8 cellular contexts compared by ENCODE assay signal in genomic region chr19:970695-971094, GRCh38. TPM values are rescaled to one million over a fixed set of nuclear protein-coding genes. Genes with fewer than 3 reads are reported as not detected.
DNase-seq lines count a peak whose midpoint lies in the region; ATAC-seq and TF ChIP-seq lines count a peak whose summit lies in the region.

No MANE protein-coding gene starts in this region.

- intact Hi-C loops in natural killer cell (cut with micrococcal nuclease) (no loop called here), upper lobe of right lung (cut with DNase I) (no loop called here)

- ATAC-seq in natural killer cell (peak in 1 of 3 donors; percentile 30), upper lobe of right lung (no peak), esophagus mucosa (no peak)
- ATAC-seq in natural killer cell treated with Interleukin-12 subunit alpha and Interleukin-12 subunit beta and Interleukin-15 and Interleukin-18, amount 100 ng/mL, for 72 hours = no peak

- no peaks in the 10 kb centered on the region for H4K20me1 ChIP-seq in SU-DHL-6 (ENCODE audit: low read depth, low read length)

- H3K4me3 ChIP-seq in SU-DHL-6 (ENCODE audit: insufficient read depth, low read length, poor library complexity, severe bottlenecking) (no peak overlapping the region), upper lobe of right lung (no peak overlapping the region)

- no peak for DNase-seq in natural killer cell
- no peak for DNase-seq in natural killer cell treated with Interleukin-12 subunit alpha and Interleukin-12 subunit beta and Interleukin-15 and Interleukin-18, amount 100 ng/mL, for 72 hours (ENCODE audit: low spot score)
- peak; percentile 62 for DNase-seq in glutamatergic neuron
- DNase-seq in upper lobe of right lung = no peak
- no peak for DNase-seq in HuH-7 (ENCODE audit: low spot score)
- DNase-seq in COLO829 (ENCODE audit: low spot score) = no peak

- H3K27ac ChIP-seq in SU-DHL-6 (ENCODE audit: low read depth, low read length) (no peak overlapping the region), upper lobe of right lung (no peak overlapping the region)

- H3K9me2 ChIP-seq in SU-DHL-6 (replicated peaks; ENCODE audit: insufficient read depth, low read length) = no peaks in the 10 kb centered on the region

- H3K4me1 ChIP-seq in upper lobe of right lung = no peaks in the 10 kb centered on the region

- H3K79me2 ChIP-seq in SU-DHL-6 (ENCODE audit: insufficient read depth, low read length) = no peaks in the 10 kb centered on the region

- no peaks in the 10 kb centered on the region for H3F3A ChIP-seq in SU-DHL-6 (ENCODE audit: insufficient read depth)

- H3K36me3 Mint-ChIP-seq in natural killer cell (no peaks in the 10 kb centered on the region), glutamatergic neuron (ENCODE audit: unreplicated experiment) (no peaks in the 10 kb centered on the region)
- H3K36me3 Mint-ChIP-seq in natural killer cell treated with Interleukin-12 subunit alpha and Interleukin-12 subunit beta and Interleukin-15 and Interleukin-18, amount 100 ng/mL, for 72 hours = peaks cover 5% of the 10 kb centered on the region

- H3K4me3 Mint-ChIP-seq in natural killer cell = peak overlapping the region; percentile 61
- H3K4me3 Mint-ChIP-seq in natural killer cell treated with Interleukin-12 subunit alpha and Interleukin-12 subunit beta and Interleukin-15 and Interleukin-18, amount 100 ng/mL, for 72 hours = no peak overlapping the region
- H3K4me3 Mint-ChIP-seq in glutamatergic neuron (ENCODE audit: unreplicated experiment) = no peak overlapping the region

- no peak overlapping the region for H2AFZ ChIP-seq in SU-DHL-6 (ENCODE audit: low read depth, low read length, severe bottlenecking)

- H3K27ac Mint-ChIP-seq in natural killer cell (peak overlapping the region in 1 of 2 donors; percentile 70), glutamatergic neuron (ENCODE audit: unreplicated experiment) (no peak overlapping the region)
- H3K27ac Mint-ChIP-seq in natural killer cell treated with Interleukin-12 subunit alpha and Interleukin-12 subunit beta and Interleukin-15 and Interleukin-18, amount 100 ng/mL, for 72 hours = peak overlapping the region in 1 of 2 donors; percentile 49

- H3K36me3 ChIP-seq in SU-DHL-6 (ENCODE audit: low read length) (no peaks in the 10 kb centered on the region), upper lobe of right lung (peaks cover 53% of the 10 kb centered on the region)

- peaks cover 6% of the 10 kb centered on the region; the same call in 1 of the 2 replicates for H3K9me3 ChIP-seq in SU-DHL-6 (ENCODE audit: insufficient read depth, low read length)
- peaks cover 6% of the 10 kb centered on the region for H3K9me3 ChIP-seq in upper lobe of right lung

- no peak overlapping the region for H3K4me2 ChIP-seq in SU-DHL-6 (ENCODE audit: low read depth, low read length, poor library complexity, severe bottlenecking)

- H3K9ac ChIP-seq in SU-DHL-6 (ENCODE audit: low read length) = no peak overlapping the region

- TF ChIP-seq CTCF in natural killer cell (IDR thresholded peaks at IDR 0.05) (peak; percentile 65), SU-DHL-6 (IDR thresholded peaks at IDR 0.05; ENCODE audit: insufficient read depth, low read length, poor library complexity, severe bottlenecking) (peak; percentile 53), glutamatergic neuron (IDR thresholded peaks at IDR 0.05; ENCODE audit: partially characterized antibody, unreplicated experiment) (peak; percentile 91), upper lobe of right lung (IDR thresholded peaks at IDR 0.05) (peak; percentile 46)

- H3K27me3 ChIP-seq in SU-DHL-6 (ENCODE audit: low read length) = no peaks in the 10 kb centered on the region
- H3K27me3 ChIP-seq in upper lobe of right lung = no peaks in the 10 kb centered on the region

- H3K27me3 Mint-ChIP-seq in natural killer cell (ENCODE audit: low read depth in 2 of 2) (no peaks in the 10 kb centered on the region), glutamatergic neuron (ENCODE audit: unreplicated experiment) (peaks cover 11% of the 10 kb centered on the region)
- H3K27me3 Mint-ChIP-seq in natural killer cell treated with Interleukin-12 subunit alpha and Interleukin-12 subunit beta and Interleukin-15 and Interleukin-18, amount 100 ng/mL, for 72 hours = no peaks in the 10 kb centered on the region

- H3K4me1 Mint-ChIP-seq in natural killer cell = no peaks in the 10 kb centered on the region
- H3K4me1 Mint-ChIP-seq in natural killer cell treated with Interleukin-12 subunit alpha and Interleukin-12 subunit beta and Interleukin-15 and Interleukin-18, amount 100 ng/mL, for 72 hours (ENCODE audit: low read depth in 2 of 2) = no peaks in the 10 kb centered on the region
- H3K4me1 Mint-ChIP-seq in glutamatergic neuron (ENCODE audit: low read depth, unreplicated experiment) = peaks cover 2% of the 10 kb centered on the region

- H3K9me3 Mint-ChIP-seq in natural killer cell (no peaks in the 10 kb centered on the region), glutamatergic neuron (ENCODE audit: unreplicated experiment) (peaks cover 9% of the 10 kb centered on the region)
- no peaks in the 10 kb centered on the region for H3K9me3 Mint-ChIP-seq in natural killer cell treated with Interleukin-12 subunit alpha and Interleukin-12 subunit beta and Interleukin-15 and Interleukin-18, amount 100 ng/mL, for 72 hours

RNA-seq across cellular contexts. Expression of gene WDR18, which starts 13.4 kb away (rescaled TPM):
- total RNA-seq in natural killer cell (10 to 100 TPM; 17.5 to 25.4 (median 22.7) TPM), glutamatergic neuron (ENCODE audit: unreplicated experiment) (52.1 TPM), upper lobe of right lung (21.9 TPM), esophagus mucosa (41.2 TPM)
- 100 to 1,000 TPM in 1 of 2 donors, 10 to 100 TPM in 1; 57.8 to 106 TPM for total RNA-seq in natural killer cell treated with Interleukin-12 subunit alpha and Interleukin-12 subunit beta and Interleukin-15 and Interleukin-18, amount 100 ng/mL, for 72 hours

RNA-seq across cellular contexts. Expression of gene GRIN3B, which starts 29.5 kb away (rescaled TPM):
- total RNA-seq in natural killer cell (under 1 TPM in 2 of 3 donors, not detected in 1; 0.09 to 0.15 TPM), glutamatergic neuron (ENCODE audit: unreplicated experiment) (0.93 TPM), upper lobe of right lung (not detected), esophagus mucosa (not detected)
- not detected for total RNA-seq in natural killer cell treated with Interleukin-12 subunit alpha and Interleukin-12 subunit beta and Interleukin-15 and Interleukin-18, amount 100 ng/mL, for 72 hours

RNA-seq across cellular contexts. Expression of gene ARID3A, which starts 44.9 kb away (rescaled TPM):
- 10 to 100 TPM; 15.9 to 24.6 (median 24.2) TPM for total RNA-seq in natural killer cell
- 10 to 100 TPM; 42.8 to 46.1 TPM for total RNA-seq in natural killer cell treated with Interleukin-12 subunit alpha and Interleukin-12 subunit beta and Interleukin-15 and Interleukin-18, amount 100 ng/mL, for 72 hours
- 148 TPM for total RNA-seq in glutamatergic neuron (ENCODE audit: unreplicated experiment)
- total RNA-seq in upper lobe of right lung = 16.1 TPM
- 6.9 TPM for total RNA-seq in esophagus mucosa

RNA-seq across cellular contexts. Expression of gene TMEM259, which starts 50.2 kb away (rescaled TPM):
- total RNA-seq in natural killer cell = 100 to 1,000 TPM; 310 to 354 (median 317) TPM
- 100 to 1,000 TPM; 150 to 267 TPM for total RNA-seq in natural killer cell treated with Interleukin-12 subunit alpha and Interleukin-12 subunit beta and Interleukin-15 and Interleukin-18, amount 100 ng/mL, for 72 hours
- total RNA-seq in glutamatergic neuron (ENCODE audit: unreplicated experiment) = 222 TPM
- 167 TPM for total RNA-seq in upper lobe of right lung
- total RNA-seq in esophagus mucosa = 72.3 TPM

RNA-seq across cellular contexts. Expression of gene RNU6-2, which starts 50.6 kb away (rescaled TPM):
- total RNA-seq in natural killer cell (not detected), glutamatergic neuron (ENCODE audit: unreplicated experiment) (not detected), upper lobe of right lung (not detected), esophagus mucosa (not detected)
- not detected for total RNA-seq in natural killer cell treated with Interleukin-12 subunit alpha and Interleukin-12 subunit beta and Interleukin-15 and Interleukin-18, amount 100 ng/mL, for 72 hours
